23 cellular contexts compared by ENCODE assay signal in genomic region chr7:92843034-92843760, GRCh38. TPM values are rescaled to one million over a fixed set of nuclear protein-coding genes. Genes with fewer than 3 reads are reported as not detected.
DNase-seq lines count a peak whose midpoint lies in the region; ATAC-seq and TF ChIP-seq lines count a peak whose summit lies in the region.
"Had no signal": no experiment of that assay in that cellular context is flagged by ENCODE, and none has a peak within 500 bp of the region (broad histone marks: within the 10 kb centered on the region; RNA-seq: fewer than 3 reads in every experiment).

No MANE protein-coding gene starts in this region.

- H2BK15ac ChIP-seq in mesendoderm (replicated peaks; ENCODE audit: low read depth) = no peak overlapping the region

- H3K56ac ChIP-seq in mesendoderm (ENCODE audit: low read length) = no peak overlapping the region

- CTCF ChIA-PET in CD4-positive, alpha-beta T cell (lab: Charles Lee) = interaction anchor here (0.8 to 1.5 kb wide), 2 partner anchors 10 to 127 kb away, joined by 3 to 4 read pairs; no protein-coding TSS in a partner anchor

- no CpG with 5 or more reads among the region's 4 CpGs for WGBS in mesendoderm (ENCODE audit: extremely low coverage, insufficient coverage, low lambda C conversion rate)

- peak; percentile 56 for DNase-seq in AG08395 (ENCODE audit: low spot score)
- DNase-seq in LHCN-M2 (ENCODE audit: low read depth) = peak; percentile 63
- peak; percentile 75 for DNase-seq in brain microvascular endothelial cell
- DNase-seq in mesendoderm = peak; percentile 35
- DNase-seq in CD4-positive, alpha-beta T cell = no peak
- no peak for DNase-seq in NCI-H2171 treated with DMSO at 0.1 percent for 48 hours (lab: John Stamatoyannopoulos, UW)
- DNase-seq in activated T-cell treated with anti-CD3 and anti-CD28 coated beads, Interleukin-2, amount 50 U/mL, for 72 hours = no peak
- DNase-seq: activated CD4-positive, alpha-beta T cell treated with anti-CD3 and anti-CD28 coated beads, Interleukin-2, amount 50 U/mL, for 4 hours; activated CD4-positive, CD25-positive, alpha-beta regulatory T cell; COR-L47; effector CD4-positive, alpha-beta T cell; HCEC 1CT; kidney; NCI-H1105 treated with DMSO at 0.1 percent for 48 hours; NCI-H2029; NCI-H774; upper lobe of left lung had no signal

- H2BK5ac ChIP-seq in mesendoderm (ENCODE audit: low read length) = no peak overlapping the region

- H2AK5ac ChIP-seq in mesendoderm (ENCODE audit: low read length) = no peak overlapping the region

- POLR2A ChIA-PET in CD4-positive, alpha-beta T cell (lab: Charles Lee) = interaction anchor here (1.0 kb wide), 1 partner anchor 11 kb away, joined by 3 read pairs; no protein-coding TSS in a partner anchor

- in situ Hi-C loops in brain microvascular endothelial cell (cut with HindIII; ENCODE audit: low pct_ligation_motif_present, low sequenced_read_pairs) = no loop called here

- no peak overlapping the region for H3K23ac ChIP-seq in mesendoderm (ENCODE audit: low read length)

- peaks cover 19% of the 10 kb centered on the region for H3K27me3 Mint-ChIP-seq in CD4-positive, alpha-beta T cell
- H3K27me3 Mint-ChIP-seq in activated T-cell treated with anti-CD3 and anti-CD28 coated beads, Interleukin-2, amount 50 U/mL, for 72 hours (ENCODE audit: low read depth) = peaks cover 19% of the 10 kb centered on the region

- H3K9me3 ChIP-seq in CD4-positive, alpha-beta T cell (ENCODE audit: control insufficient read depth, low read length) = no peaks in the 10 kb centered on the region
- H3K9me3 ChIP-seq: BLaER1, neutrophil, upper lobe of left lung had no signal

- no peaks in the 10 kb centered on the region for H3K79me1 ChIP-seq in mesendoderm (ENCODE audit: low read length)

- intact Hi-C loops in CD4-positive, alpha-beta T cell (cut with DNase I, micrococcal nuclease) = loop anchor here in 1 of 2 experiments (5.0 kb wide), 1 partner anchor 274 kb away; the partner anchor contains the start of gene SAMD9

- H3K18ac ChIP-seq in mesendoderm (ENCODE audit: low read length) = no peak overlapping the region

- no peak overlapping the region for H2BK120ac ChIP-seq in mesendoderm (ENCODE audit: low read depth, low read length)

- peaks cover 10% of the 10 kb centered on the region for H3K4me1 ChIP-seq in mesendoderm (ENCODE audit: control insufficient read depth, low read depth, low read length)
- H3K4me1 ChIP-seq: BLaER1, upper lobe of left lung had no signal

- H3K27ac Mint-ChIP-seq in CD4-positive, alpha-beta T cell = no peak overlapping the region
- no peak overlapping the region for H3K27ac Mint-ChIP-seq in activated T-cell treated with anti-CD3 and anti-CD28 coated beads, Interleukin-2, amount 50 U/mL, for 72 hours
- H3K27ac Mint-ChIP-seq: activated naive CD4-positive, alpha-beta T cell treated with anti-CD3 and anti-CD28 coated beads, Interleukin-2, amount 50 U/mL, for 72 hours; activated T-helper 2 cell treated with anti-CD3 and anti-CD28 coated beads, Interferon-gamma antibody, Interleukin-2, Interleukin-4, amounts not matched to agents 10 μg/mL and 5 μg/mL and 100 μg/mL, durations not matched to agents 14 hours and 24 hours and 36 hours had no signal

- no peak for ATAC-seq in CD4-positive, alpha-beta T cell (ENCODE audit: poor library complexity)
- no peak for ATAC-seq in activated T-cell treated with anti-CD3 and anti-CD28 coated beads, Interleukin-2, amount 50 U/mL, for 72 hours (replicated peaks in 1 of 2)
- ATAC-seq in HG03342 (IDR thresholded peaks at IDR 0.05; ENCODE audit: unreplicated experiment) = no peak
- ATAC-seq: activated naive CD4-positive, alpha-beta T cell treated with anti-CD3 and anti-CD28 coated beads, Interleukin-2, amount 50 U/mL, for 72 hours had no signal

- H3K4me3 ChIP-seq in brain microvascular endothelial cell (ENCODE audit: low read depth, low read length) = no peak overlapping the region
- no peak overlapping the region for H3K4me3 ChIP-seq in mesendoderm (ENCODE audit: low read length)
- H3K4me3 ChIP-seq: BLaER1, upper lobe of left lung had no signal

- no peak overlapping the region for H3K4me2 ChIP-seq in mesendoderm (ENCODE audit: low read length)
- H3K4me2 ChIP-seq: BLaER1 had no signal

- H3K79me2 ChIP-seq in mesendoderm (ENCODE audit: control insufficient read depth, insufficient read depth, low read length) = no peaks in the 10 kb centered on the region

- no peak overlapping the region for H3K9ac ChIP-seq in mesendoderm (ENCODE audit: low read length)
- H3K9ac ChIP-seq: BLaER1 had no signal

- no peaks in the 10 kb centered on the region for H3K36me3 ChIP-seq in brain microvascular endothelial cell (replicated peaks)
- H3K36me3 ChIP-seq in mesendoderm (ENCODE audit: control insufficient read depth, insufficient read depth, low read length) = no peaks in the 10 kb centered on the region
- H3K36me3 ChIP-seq: BLaER1, neutrophil, upper lobe of left lung had no signal

- no peaks in the 10 kb centered on the region for H3K36me3 Mint-ChIP-seq in CD4-positive, alpha-beta T cell (ENCODE audit: low read depth)
- peaks cover 0 to 6% of the 10 kb centered on the region in 2 donors for H3K36me3 Mint-ChIP-seq in activated T-cell treated with anti-CD3 and anti-CD28 coated beads, Interleukin-2, amount 50 U/mL, for 72 hours (ENCODE audit: insufficient read depth in 2 of 2)

- H4K8ac ChIP-seq in mesendoderm (ENCODE audit: low read depth, low read length) = no peak overlapping the region

- no peak overlapping the region for H3K4ac ChIP-seq in mesendoderm (ENCODE audit: low read depth, low read length)

- no peaks in the 10 kb centered on the region for H3K9me3 Mint-ChIP-seq in CD4-positive, alpha-beta T cell
- H3K9me3 Mint-ChIP-seq in activated T-cell treated with anti-CD3 and anti-CD28 coated beads, Interleukin-2, amount 50 U/mL, for 72 hours = peaks cover 3 to 8% of the 10 kb centered on the region in 2 donors

- no peaks in the 10 kb centered on the region for H3K4me1 Mint-ChIP-seq in CD4-positive, alpha-beta T cell (ENCODE audit: low read depth)
- peaks cover 26% of the 10 kb centered on the region for H3K4me1 Mint-ChIP-seq in activated T-cell treated with anti-CD3 and anti-CD28 coated beads, Interleukin-2, amount 50 U/mL, for 72 hours (ENCODE audit: low read depth)

- H3K27ac ChIP-seq in brain microvascular endothelial cell (peak overlapping the region; percentile 65), mesendoderm (ENCODE audit: low read depth, low read length) (no peak overlapping the region)
- H3K27ac ChIP-seq in CD4-positive, alpha-beta T cell (ENCODE audit: low read depth, low read length) = no peak overlapping the region
- H3K27ac ChIP-seq: BLaER1, HL-60, neutrophil, upper lobe of left lung had no signal

- no peak overlapping the region for H4K5ac ChIP-seq in mesendoderm (ENCODE audit: low read length)

- no peak overlapping the region for H3K4me3 Mint-ChIP-seq in CD4-positive, alpha-beta T cell
- H3K4me3 Mint-ChIP-seq in activated T-cell treated with anti-CD3 and anti-CD28 coated beads, Interleukin-2, amount 50 U/mL, for 72 hours = no peak overlapping the region

- no peak for TF ChIP-seq CTCF in brain microvascular endothelial cell (IDR thresholded peaks at IDR 0.05; ENCODE audit: low read depth, low read length, missing control alignments)
- no peak for TF ChIP-seq CTCF in CD4-positive, alpha-beta T cell (IDR thresholded peaks at IDR 0.05)

- H3K27me3 ChIP-seq in brain microvascular endothelial cell (replicated peaks) = no peaks in the 10 kb centered on the region
- H3K27me3 ChIP-seq in mesendoderm (ENCODE audit: insufficient read depth, low read length, poor library complexity) = no peaks in the 10 kb centered on the region
- H3K27me3 ChIP-seq in CD4-positive, alpha-beta T cell (ENCODE audit: control insufficient read depth, insufficient read depth, low read length) = no peaks in the 10 kb centered on the region
- H3K27me3 ChIP-seq: neutrophil, upper lobe of left lung had no signal

RNA-seq across cellular contexts. Expression of gene CDK6, which starts 6.8 kb away (rescaled TPM):
- total RNA-seq in LHCN-M2 (2014; rRNA removed) = 66.1 and 66.2 TPM in 2 replicates
- 19.8 TPM for polyA plus RNA-seq in LHCN-M2 (2012)
- polyA plus RNA-seq in mesendoderm (2013, experiment 1 of 2) = 10.9 TPM
- polyA plus RNA-seq in mesendoderm (2013, experiment 2 of 2) = 9.9 TPM
- total RNA-seq in CD4-positive, alpha-beta T cell = 10 to 100 TPM; 13.0 to 13.7 TPM
- total RNA-seq in activated T-cell treated with anti-CD3 and anti-CD28 coated beads, Interleukin-2, amount 50 U/mL, for 72 hours = 100 to 1,000 TPM; 213 to 256 TPM

Comparison
In these comparisons a context has a peak if more than half of its experiments do, and no peak if none do; other contexts are left out.
1. DNase-seq: peak in AG08395 (single experiment), LHCN-M2 (single experiment), brain microvascular endothelial cell (single experiment) and mesendoderm (single experiment); none in CD4-positive, alpha-beta T cell (0 of 10), NCI-H2171 treated with DMSO at 0.1 percent for 48 hours (single experiment) and activated T-cell treated with anti-CD3 and anti-CD28 coated beads, Interleukin-2, amount 50 U/mL, for 72 hours (0 of 2).